Comparison of ENCODE assay signal across 26 cellular contexts in the genomic region with DNA sequence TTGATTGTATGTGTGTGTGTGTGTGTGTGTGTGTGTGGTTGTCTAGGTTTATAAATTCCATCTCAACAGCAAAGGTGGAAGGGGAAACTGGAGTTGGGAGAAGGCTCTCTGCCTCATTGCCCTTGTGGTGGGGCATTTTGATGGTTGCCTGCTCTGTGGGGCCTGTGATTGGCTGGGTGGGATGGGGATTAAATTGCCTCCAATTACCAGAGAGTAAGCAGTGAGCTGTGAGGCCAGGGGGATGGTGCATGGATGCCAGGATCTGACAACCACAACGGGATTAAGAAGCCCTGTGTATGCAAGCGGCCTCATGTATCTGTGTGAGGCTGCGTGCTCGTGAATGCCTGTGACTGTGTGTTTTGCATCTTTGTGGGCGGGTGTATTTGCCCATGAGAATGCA.
"Had no signal": no experiment of that assay in that cellular context is flagged by ENCODE, and none has a peak within 500 bp of the region (broad histone marks: within the 10 kb centered on the region; RNA-seq: fewer than 3 reads in every experiment).

No MANE protein-coding gene starts in this region.

- DNase-seq: activated CD4-positive, alpha-beta T cell treated with anti-CD3 and anti-CD28 coated beads for 4 hours; activated CD4-positive, alpha-beta T cell treated with anti-CD3 and anti-CD28 coated beads, Interleukin-2, amount 50 U/mL, for 4 hours; activated naive CD4-positive, alpha-beta T cell treated with Interleukin-2 at 50 U/mL for 16 hours; activated T-cell treated with anti-CD3 and anti-CD28 coated beads for 4 hours; activated T-cell treated with anti-CD3 and anti-CD28 coated beads, Interleukin-2, amount 50 U/mL, for 72 hours; anterior cingulate cortex; cerebellar nuclear complex; colonic mucosa; dorsolateral prefrontal cortex; effector memory CD8-positive, alpha-beta T cell; head of caudate nucleus; hippocampal formation; left cardiac atrium; mammary epithelial cell; naive B cell; nephron progenitor cell; occipital lobe; stimulated activated CD4-positive, alpha-beta T cell treated with anti-CD3 and anti-CD28 coated beads, Interleukin-12 subunit alpha, Interleukin-12 subunit beta, amount 100 ng/mL, for 4 hours; stimulated activated CD4-positive, alpha-beta T cell treated with anti-CD3 and anti-CD28 coated beads, Interleukin-4, amount 100 ng/mL, for 1 hour; stimulated activated naive CD8-positive, alpha-beta T cell treated with anti-CD3 and anti-CD28 coated beads, Interleukin-15, Interleukin-2, amounts not matched to agents 100 U/mL and 50 U/mL, for 24 hours; testis; transverse colon had no signal

- ATAC-seq: activated T-cell treated with anti-CD3 and anti-CD28 coated beads, Interleukin-2, amount 50 U/mL, for 72 hours; effector memory CD8-positive, alpha-beta T cell; gastroesophageal sphincter; left cardiac atrium; sciatic nerve; stimulated activated naive CD8-positive, alpha-beta T cell treated with anti-CD3 and anti-CD28 coated beads, Interleukin-15, Interleukin-2, amounts not matched to agents 100 U/mL and 50 U/mL, for 24 hours had no signal

- H3K27me3 ChIP-seq: colonic mucosa, testis had no signal

- H3K36me3 ChIP-seq: colonic mucosa, gastroesophageal sphincter, transverse colon had no signal

- H3K4me3 ChIP-seq: colonic mucosa, dorsolateral prefrontal cortex, gastroesophageal sphincter, skin epidermis, testis, transverse colon had no signal

- H3K79me2 ChIP-seq: parathyroid adenoma had no signal

- H2AFZ ChIP-seq: parathyroid adenoma had no signal

- H3K9me3 ChIP-seq: colonic mucosa, gastroesophageal sphincter, testis, transverse colon had no signal

- H3K27ac ChIP-seq: colonic mucosa, dorsolateral prefrontal cortex, gastroesophageal sphincter, parathyroid adenoma, skin epidermis, testis, transverse colon had no signal

- H3K9ac ChIP-seq: parathyroid adenoma had no signal
